Comparison of ENCODE assay signal across 14 cellular contexts in the genomic region with DNA sequence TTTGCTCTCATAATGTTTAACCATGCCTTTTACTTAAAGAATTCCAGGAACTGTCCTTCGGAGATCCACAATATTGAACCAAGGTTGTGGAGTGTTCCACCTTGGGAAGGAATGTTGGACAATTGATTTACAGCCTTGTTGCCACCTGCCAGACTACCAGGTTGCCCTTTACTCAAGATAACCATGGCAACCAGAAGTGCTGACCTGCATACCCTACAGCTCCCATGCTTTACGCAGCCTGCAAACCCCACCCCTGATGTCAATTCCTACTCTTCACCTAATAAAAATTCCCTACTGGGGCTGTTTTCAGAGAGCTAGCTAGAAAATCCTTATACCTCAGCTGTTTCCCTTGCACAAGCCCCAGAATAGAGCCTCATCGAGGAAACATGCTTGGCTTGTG.
"Had no signal": no experiment of that assay in that cellular context is flagged by ENCODE, and none has a peak within 500 bp of the region (broad histone marks: within the 10 kb centered on the region; RNA-seq: fewer than 3 reads in every experiment).

No MANE protein-coding gene starts in this region.

- H3K36me3 Mint-ChIP-seq: activated naive CD8-positive, alpha-beta T cell had no signal

- H3K27ac Mint-ChIP-seq: activated naive CD8-positive, alpha-beta T cell; activated T-cell treated with anti-CD3 and anti-CD28 coated beads, Interleukin-2, amount 50 U/mL, for 24 hours; T-helper 2 cell treated with Interferon-gamma antibody and Interleukin-4, amounts not matched to agents 5 μg/mL and 100 μg/mL, for 36 hours had no signal

- H3K9me3 ChIP-seq: uterus had no signal

- H3K27me3 ChIP-seq: breast epithelium, right atrium auricular region, uterus had no signal

- ATAC-seq: activated CD4-positive, CD25-positive, alpha-beta regulatory T cell treated with anti-CD3 and anti-CD28 coated beads, Interleukin-2, amount 50 U/mL, for 24 hours; esophagus mucosa; left ventricle myocardium superior had no signal

- DNase-seq: activated CD4-positive, alpha-beta T cell treated with anti-CD3 and anti-CD28 coated beads, Interleukin-2, amount 50 U/mL, for 4 hours; activated effector memory CD4-positive, alpha-beta T cell treated with Interleukin-2 at 50 U/mL for 16 hours; activated T-cell treated with anti-CD3 and anti-CD28 coated beads, Interleukin-2, amount 50 U/mL, for 24 hours; anterior cingulate cortex; left ventricle myocardium superior; mesendoderm; uterus had no signal

- H3K9me3 Mint-ChIP-seq: activated T-cell treated with anti-CD3 and anti-CD28 coated beads, Interleukin-2, amount 50 U/mL, for 24 hours had no signal

- H3K4me2 ChIP-seq: smooth muscle cell had no signal

- H3K4me3 Mint-ChIP-seq: activated naive CD8-positive, alpha-beta T cell; activated T-cell treated with anti-CD3 and anti-CD28 coated beads, Interleukin-2, amount 50 U/mL, for 24 hours; T-helper 2 cell treated with Interferon-gamma antibody and Interleukin-4, amounts not matched to agents 5 μg/mL and 100 μg/mL, for 36 hours had no signal

- H3K36me3 ChIP-seq: breast epithelium, right atrium auricular region, uterus had no signal

- H3K4me3 ChIP-seq: breast epithelium, right atrium auricular region, smooth muscle cell, uterus had no signal

- H3K27ac ChIP-seq: breast epithelium, right atrium auricular region, uterus had no signal

- H3K4me1 ChIP-seq: breast epithelium, right atrium auricular region, uterus had no signal

- H3K27me3 Mint-ChIP-seq: activated T-cell treated with anti-CD3 and anti-CD28 coated beads, Interleukin-2, amount 50 U/mL, for 24 hours had no signal
